In the genomic region with DNA sequence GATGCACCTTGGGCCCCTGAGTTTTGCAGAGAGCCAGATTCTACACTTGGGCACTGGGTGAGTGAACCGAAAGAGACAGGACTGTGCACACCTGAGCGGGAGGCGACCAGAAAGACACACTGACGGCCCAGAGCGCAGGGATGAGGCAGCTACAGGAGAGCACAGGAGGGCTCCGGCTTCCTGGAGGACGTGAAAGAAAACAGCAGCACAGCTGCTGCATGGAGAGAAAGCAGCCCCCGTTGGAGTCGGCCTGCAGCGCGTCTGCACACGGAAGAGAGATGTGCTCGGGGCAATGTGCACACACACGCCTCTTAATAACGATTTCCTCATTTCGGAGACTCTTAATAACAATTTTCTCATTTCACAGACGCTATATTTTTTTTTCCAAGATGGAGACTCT, we compare ENCODE assay signal across 19 cellular contexts.
"Had no signal": no experiment of that assay in that cellular context is flagged by ENCODE, and none has a peak within 500 bp of the region (broad histone marks: within the 10 kb centered on the region; RNA-seq: fewer than 3 reads in every experiment).

No MANE protein-coding gene starts in this region.

- H3K79me2 ChIP-seq: parathyroid adenoma had no signal

- H2AFZ ChIP-seq: parathyroid adenoma had no signal

- FAIRE-seq: endothelial cell of umbilical vein, small intestine had no signal

- H3K27me3 ChIP-seq: colonic mucosa, foreskin keratinocyte, suprapubic skin, thyroid gland, uterus had no signal

- H3K36me3 ChIP-seq: colonic mucosa, suprapubic skin, thyroid gland, uterus had no signal

- H3K27ac ChIP-seq: colonic mucosa, foreskin keratinocyte, parathyroid adenoma, suprapubic skin, thyroid gland, uterus had no signal

- H3K9me3 ChIP-seq: colonic mucosa, suprapubic skin, thyroid gland, uterus had no signal

- H3K9ac ChIP-seq: parathyroid adenoma had no signal

- H3K4me3 ChIP-seq: colonic mucosa, suprapubic skin, thyroid gland, uterus had no signal

- H3K4me1 ChIP-seq: foreskin keratinocyte, parathyroid adenoma, thyroid gland, uterus had no signal

- ATAC-seq: foreskin keratinocyte; naive thymus-derived CD4-positive, alpha-beta T cell; right cardiac atrium; stimulated activated naive CD8-positive, alpha-beta T cell treated with anti-CD3 and anti-CD28 coated beads, Interleukin-15, Interleukin-2, amounts not matched to agents 100 U/mL and 50 U/mL, for 24 hours had no signal

- DNase-seq: cerebellar nuclear complex; colonic mucosa; dermis blood vessel endothelial cell; erythroblast; foreskin keratinocyte; head of caudate nucleus; hippocampal formation; kidney glomerular epithelial cell; mammary epithelial cell; naive thymus-derived CD4-positive, alpha-beta T cell; right cardiac atrium; small intestine; stimulated activated CD4-positive, alpha-beta T cell treated with anti-CD3 and anti-CD28 coated beads, Interleukin-12 subunit alpha, Interleukin-12 subunit beta, amount 100 ng/mL, for 4 hours; stimulated activated naive CD8-positive, alpha-beta T cell treated with anti-CD3 and anti-CD28 coated beads, Interleukin-15, Interleukin-2, amounts not matched to agents 100 U/mL and 50 U/mL, for 24 hours; thyroid gland; uterus had no signal
